In genomic region chr3:134527538-134528186, GRCh38 we compare ENCODE assay signal across 1 cellular context.
TF ChIP-seq lines count a peak whose summit lies in the region.

No MANE protein-coding gene starts in this region.

TF ChIP-seq in HepG2, 621 proteins besides CTCF, POLR2A, EP300 and RAD21 (continued from another document):
- no peak for TF ChIP-seq ZNF318 (CRISPR knock-in tag; IDR thresholded peaks at IDR 0.05)
- TF ChIP-seq EHMT2 (IDR thresholded peaks at IDR 0.05; ENCODE audit: borderline replicate concordance, low read depth, low read length) = no peak
- TF ChIP-seq RAD51 (IDR thresholded peaks at IDR 0.05; ENCODE audit: borderline replicate concordance) = no peak
- TF ChIP-seq TFDP2 (CRISPR knock-in tag; IDR thresholded peaks at IDR 0.05) = no peak
- no peak for TF ChIP-seq RELA (CRISPR knock-in tag; IDR thresholded peaks at IDR 0.05)
- TF ChIP-seq ZNF569 (CRISPR knock-in tag; IDR thresholded peaks at IDR 0.05; ENCODE audit: borderline replicate concordance) = no peak
- TF ChIP-seq NFYC (CRISPR knock-in tag; IDR thresholded peaks at IDR 0.05) = no peak
- no peak for TF ChIP-seq PHB2 (IDR thresholded peaks at IDR 0.05; ENCODE audit: partially characterized antibody)
- no peak for TF ChIP-seq ZNF850 (CRISPR knock-in tag; conservative IDR thresholded peaks at IDR 0.05)
- no peak for TF ChIP-seq ZSCAN20 (CRISPR knock-in tag; IDR thresholded peaks at IDR 0.05; ENCODE audit: borderline replicate concordance)
- TF ChIP-seq RFX5 (IDR thresholded peaks at IDR 0.05; ENCODE audit: low read depth, low read length) = no peak
- no peak for TF ChIP-seq PCBP1 (IDR thresholded peaks at IDR 0.05; ENCODE audit: borderline replicate concordance, low read depth, low read length)
